ENCODE assay signal across 32 cellular contexts in the genomic region with DNA sequence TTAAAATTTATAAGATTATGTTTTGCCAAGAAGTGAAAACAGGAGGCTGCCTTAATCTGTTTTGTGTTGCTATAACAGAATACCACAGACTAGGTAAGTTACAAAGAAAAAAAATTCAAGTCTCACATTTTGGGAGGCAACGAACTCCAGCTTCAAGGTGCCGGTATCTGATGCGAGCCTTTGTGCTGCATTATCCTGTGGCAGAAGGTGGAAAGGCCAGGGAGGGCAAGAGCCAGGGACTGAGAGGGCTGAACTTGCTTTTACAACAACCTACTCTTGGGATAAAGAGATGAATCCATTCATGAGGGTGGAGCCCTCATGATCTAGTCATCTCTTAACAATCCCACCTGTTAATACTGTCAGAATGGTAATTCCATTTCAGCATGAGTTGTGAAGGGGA.
"Had no signal": no experiment of that assay in that cellular context is flagged by ENCODE, and none has a peak within 500 bp of the region (broad histone marks: within the 10 kb centered on the region; RNA-seq: fewer than 3 reads in every experiment).

No MANE protein-coding gene starts in this region.

- H3K36me3 ChIP-seq: ascending aorta, cardiac muscle cell had no signal

- H3K9me3 ChIP-seq: ascending aorta had no signal

- H3K9me3 Mint-ChIP-seq: activated CD4-positive, alpha-beta T cell treated with anti-CD3 and anti-CD28 coated beads, Interleukin-2, amount 10 ng/mL, durations not matched to agents 24 days and 14 days; activated CD8-positive, alpha-beta T cell treated with anti-CD3 and anti-CD28 coated beads for 36 hours; activated naive CD4-positive, alpha-beta T cell treated with anti-CD3 and anti-CD28 coated beads, Interleukin-2, amount 50 U/mL, for 24 hours; activated naive CD8-positive, alpha-beta T cell treated with anti-CD3 and anti-CD28 coated beads, Interleukin-2, amount 10 ng/mL, durations not matched to agents 7 days and 5 days; activated T-cell treated with anti-CD3 and anti-CD28 coated beads, Interleukin-2, amount 50 U/mL, for 72 hours; activated T-helper 2 cell treated with anti-CD3 and anti-CD28 coated beads, Interferon-gamma antibody, Interleukin-2, Interleukin-4, amounts not matched to agents 10 μg/mL and 5 μg/mL and 100 μg/mL, durations not matched to agents 14 hours and 24 hours and 36 hours; central memory CD8-positive, alpha-beta T cell had no signal

- DNase-seq: activated CD4-positive, alpha-beta T cell treated with anti-CD3 and anti-CD28 coated beads, Interleukin-2, amount 10 ng/mL, durations not matched to agents 24 days and 14 days; activated CD4-positive, alpha-beta T cell treated with anti-CD3 and anti-CD28 coated beads, Interleukin-2, amount 50 U/mL, for 4 hours; activated CD8-positive, alpha-beta T cell treated with anti-CD3 and anti-CD28 coated beads for 36 hours; activated gamma-delta T cell; activated naive CD4-positive, alpha-beta T cell treated with Interleukin-2 at 50 U/mL for 16 hours; activated naive CD8-positive, alpha-beta T cell treated with anti-CD3 and anti-CD28 coated beads, Interleukin-2, amount 10 ng/mL, durations not matched to agents 7 days and 5 days; activated T-cell treated with anti-CD3 and anti-CD28 coated beads, Interleukin-2, amount 50 U/mL, for 1 hour; activated T-cell treated with anti-CD3 and anti-CD28 coated beads, Interleukin-2, amount 50 U/mL, for 72 hours; amygdala; NCI-H1048; NCI-H1105 treated with DMSO at 0.1 percent for 48 hours; NCI-H1436; NCI-H1694; NCI-H1930; NCI-H2081 treated with DMSO at 0.1 percent for 48 hours; NCI-H226; NCI-H446 treated with DMSO at 0.1 percent for 48 hours; NCI-H69; NK-92 treated with Interleukin-12 subunit alpha and Interleukin-12 subunit beta, amount 100 ng/mL, for 24 hours; PC-9; SIG-M5; SW 1271; T1000 had no signal

- H3K4me3 ChIP-seq: ascending aorta, cardiac muscle cell, PC-9 had no signal

- H2AFZ ChIP-seq: PC-9 had no signal

- ATAC-seq: activated CD8-positive, alpha-beta T cell treated with anti-CD3 and anti-CD28 coated beads for 36 hours; activated T-cell treated with anti-CD3 and anti-CD28 coated beads, Interleukin-2, amount 50 U/mL, for 72 hours; Right ventricle myocardium inferior; SK-N-SH treated with all-trans-retinoic acid at 6 μM for 48 hours had no signal

- H3K27ac ChIP-seq: ascending aorta, cardiac muscle cell, KMS-11, PC-9, RWPE1 had no signal

- H3K27me3 ChIP-seq: ascending aorta, cardiac muscle cell had no signal

- H3K4me2 ChIP-seq: KMS-11, PC-9 had no signal

- H3K4me3 Mint-ChIP-seq: activated CD4-positive, alpha-beta T cell treated with anti-CD3 and anti-CD28 coated beads, Interleukin-2, amount 10 ng/mL, durations not matched to agents 24 days and 14 days; activated CD8-positive, alpha-beta T cell treated with anti-CD3 and anti-CD28 coated beads for 36 hours; activated naive CD4-positive, alpha-beta T cell treated with anti-CD3 and anti-CD28 coated beads, Interleukin-2, amount 50 U/mL, for 24 hours; activated naive CD8-positive, alpha-beta T cell treated with anti-CD3 and anti-CD28 coated beads, Interleukin-2, amount 10 ng/mL, durations not matched to agents 7 days and 5 days; activated T-cell treated with anti-CD3 and anti-CD28 coated beads, Interleukin-2, amount 50 U/mL, for 72 hours; central memory CD8-positive, alpha-beta T cell had no signal

- H3K27me3 Mint-ChIP-seq: activated CD4-positive, alpha-beta T cell treated with anti-CD3 and anti-CD28 coated beads, Interleukin-2, amount 10 ng/mL, durations not matched to agents 24 days and 14 days; activated CD8-positive, alpha-beta T cell treated with anti-CD3 and anti-CD28 coated beads for 36 hours; activated naive CD4-positive, alpha-beta T cell treated with anti-CD3 and anti-CD28 coated beads, Interleukin-2, amount 50 U/mL, for 24 hours; activated naive CD8-positive, alpha-beta T cell treated with anti-CD3 and anti-CD28 coated beads, Interleukin-2, amount 10 ng/mL, durations not matched to agents 7 days and 5 days; central memory CD8-positive, alpha-beta T cell had no signal

- H3K9ac ChIP-seq: KMS-11 had no signal

- H3K27ac Mint-ChIP-seq: activated CD4-positive, alpha-beta T cell treated with anti-CD3 and anti-CD28 coated beads, Interleukin-2, amount 10 ng/mL, durations not matched to agents 24 days and 14 days; activated CD8-positive, alpha-beta T cell treated with anti-CD3 and anti-CD28 coated beads for 36 hours; activated naive CD4-positive, alpha-beta T cell treated with anti-CD3 and anti-CD28 coated beads, Interleukin-2, amount 50 U/mL, for 24 hours; activated naive CD8-positive, alpha-beta T cell treated with anti-CD3 and anti-CD28 coated beads, Interleukin-2, amount 10 ng/mL, durations not matched to agents 7 days and 5 days; activated T-cell treated with anti-CD3 and anti-CD28 coated beads, Interleukin-2, amount 50 U/mL, for 72 hours; activated T-helper 2 cell treated with anti-CD3 and anti-CD28 coated beads, Interferon-gamma antibody, Interleukin-2, Interleukin-4, amounts not matched to agents 10 μg/mL and 5 μg/mL and 100 μg/mL, durations not matched to agents 14 hours and 24 hours and 36 hours had no signal
